Comparison of ENCODE assay signal across 8 cellular contexts in genomic region chr5:95760291-95761191, GRCh38. TPM values are rescaled to one million over a fixed set of nuclear protein-coding genes. Genes with fewer than 3 reads are reported as not detected.
DNase-seq lines count a peak whose midpoint lies in the region; ATAC-seq, FAIRE-seq and TF ChIP-seq lines count a peak whose summit lies in the region.

No MANE protein-coding gene starts in this region.

- H3K27ac ChIP-seq in Karpas-422 (ENCODE audit: low read length) (no peak overlapping the region), vagina (peak overlapping the region; percentile 44)

- peaks cover 32% of the 10 kb centered on the region for H3K4me1 Mint-ChIP-seq in activated naive CD8-positive, alpha-beta T cell treated with anti-CD3 and anti-CD28 coated beads, Interleukin-2, amount 10 ng/mL, durations not matched to agents 7 days and 5 days

- peak overlapping the region; percentile 92 for H3K27ac Mint-ChIP-seq in activated naive CD8-positive, alpha-beta T cell treated with anti-CD3 and anti-CD28 coated beads, Interleukin-2, amount 10 ng/mL, durations not matched to agents 7 days and 5 days

- H3K4me3 ChIP-seq in Karpas-422 (ENCODE audit: low read length) (peak overlapping the region; percentile 19; the same call in 1 of the 2 replicates), vagina (peak overlapping the region; percentile 6 to 16)

- no peaks in the 10 kb centered on the region for H3K9me2 ChIP-seq in Karpas-422 (replicated peaks; ENCODE audit: insufficient read depth, low read length)

- peak; percentile 94 for ATAC-seq in GM21723 (IDR thresholded peaks at IDR 0.05; ENCODE audit: unreplicated experiment)
- peak; percentile 90 for ATAC-seq in activated naive CD8-positive, alpha-beta T cell treated with anti-CD3 and anti-CD28 coated beads, Interleukin-2, amount 10 ng/mL, durations not matched to agents 7 days and 5 days (ENCODE audit: low read depth)
- ATAC-seq in left colon = peak; percentile 48

- no peaks in the 10 kb centered on the region for H3K9me3 Mint-ChIP-seq in activated naive CD8-positive, alpha-beta T cell treated with anti-CD3 and anti-CD28 coated beads, Interleukin-2, amount 10 ng/mL, durations not matched to agents 7 days and 5 days

- H3K4me2 ChIP-seq in Karpas-422 (ENCODE audit: low read depth, low read length, poor library complexity, severe bottlenecking) = peak overlapping the region; percentile 32

- FAIRE-seq in GM12892 (lab: Jason Lieb, UNC) = peak; percentile 93

- no peaks in the 10 kb centered on the region for H4K20me1 ChIP-seq in Karpas-422 (ENCODE audit: insufficient read depth, low read depth, low read length)

- H3K27me3 ChIP-seq in Karpas-422 (ENCODE audit: low read length) (no peaks in the 10 kb centered on the region), vagina (no peaks in the 10 kb centered on the region)

- peaks cover 7% of the 10 kb centered on the region for H3K27me3 Mint-ChIP-seq in activated naive CD8-positive, alpha-beta T cell treated with anti-CD3 and anti-CD28 coated beads, Interleukin-2, amount 10 ng/mL, durations not matched to agents 7 days and 5 days

- peak overlapping the region; percentile 89 for H2AFZ ChIP-seq in Karpas-422 (ENCODE audit: low read length)

- H3K9me3 ChIP-seq in Karpas-422 (ENCODE audit: low read length) (no peaks in the 10 kb centered on the region), vagina (no peaks in the 10 kb centered on the region)

- H3K79me2 ChIP-seq in Karpas-422 (ENCODE audit: low read length) = no peaks in the 10 kb centered on the region

- peak overlapping the region; percentile 8; the same call in 1 of the 2 replicates for H3K9ac ChIP-seq in Karpas-422 (ENCODE audit: low read length)

- H3K4me1 ChIP-seq in Karpas-422 (ENCODE audit: low read length) = peaks cover 13% of the 10 kb centered on the region
- H3K4me1 ChIP-seq in vagina = peaks cover 26% of the 10 kb centered on the region

- intact Hi-C loops in left colon (cut with DNase I, micrococcal nuclease) = no loop called here
- intact Hi-C loops in vagina (cut with DNase I) = no loop called here

- TF ChIP-seq CTCF in vagina (IDR thresholded peaks at IDR 0.05) = no peak

- TF ChIP-seq POLR2A in GM12892 (IDR thresholded peaks at IDR 0.05; ENCODE audit: low read depth, low read length) = no peak
- no peak for TF ChIP-seq POLR2A in vagina (IDR thresholded peaks at IDR 0.05)

- H3K36me3 ChIP-seq in Karpas-422 (ENCODE audit: insufficient read depth, low read length) (no peaks in the 10 kb centered on the region), vagina (peaks cover 0 to 2% of the 10 kb centered on the region in 2 donors)

- DNase-seq in GM12892 (ENCODE audit: insufficient read length) (peak; percentile 11), Karpas-422 (peak; percentile 44), left colon (no peak), vagina (ENCODE audit: extremely low spot score in 2 of 2) (no peak), putamen (ENCODE audit: low spot score) (no peak), islet precursor cell (no peak)
- DNase-seq in activated naive CD8-positive, alpha-beta T cell treated with anti-CD3 and anti-CD28 coated beads, Interleukin-2, amount 10 ng/mL, durations not matched to agents 7 days and 5 days = no peak

- POLR2A ChIA-PET in activated naive CD8-positive, alpha-beta T cell treated with anti-CD3 and anti-CD28 coated beads, Interleukin-2, amount 10 ng/mL, durations not matched to agents 7 days and 5 days (lab: Charles Lee) = interaction anchor here (1.1 kb wide), 1 partner anchor 114 kb away, joined by 5 read pairs; the partner anchor contains the start of gene RFESD

- H3K4me3 Mint-ChIP-seq in activated naive CD8-positive, alpha-beta T cell treated with anti-CD3 and anti-CD28 coated beads, Interleukin-2, amount 10 ng/mL, durations not matched to agents 7 days and 5 days = peak overlapping the region; percentile 78

- no peaks in the 10 kb centered on the region for H3K36me3 Mint-ChIP-seq in activated naive CD8-positive, alpha-beta T cell treated with anti-CD3 and anti-CD28 coated beads, Interleukin-2, amount 10 ng/mL, durations not matched to agents 7 days and 5 days

RNA-seq across cellular contexts. Expression of gene RHOBTB3, which starts 29.4 kb away (rescaled TPM):
- polyA plus RNA-seq in GM12892 (2012; ENCODE audit: missing spikeins) = 2.5 TPM
- total RNA-seq in Karpas-422 (2014; rRNA removed; shearing (Covaris generic); ENCODE audit: low replicate concordance) = 0.97 and 1.5 TPM in 2 replicates
- under 1 TPM; 0.06 to 0.61 TPM for total RNA-seq in activated naive CD8-positive, alpha-beta T cell treated with anti-CD3 and anti-CD28 coated beads, Interleukin-2, amount 10 ng/mL, durations not matched to agents 7 days and 5 days
- total RNA-seq in left colon = 10 to 100 TPM; 49.8 to 54.0 TPM
- total RNA-seq in vagina = 43.2 TPM

Comparison
In these comparisons a context has a peak if more than half of its experiments do, and no peak if none do; other contexts are left out.
1. DNase-seq: peak in GM12892 (single experiment) and Karpas-422 (single experiment); none in activated naive CD8-positive, alpha-beta T cell treated with anti-CD3 and anti-CD28 coated beads, Interleukin-2, amount 10 ng/mL, durations not matched to agents 7 days and 5 days (single experiment), left colon (0 of 2), vagina (0 of 2), putamen (single experiment) and islet precursor cell (single experiment).
2. RNA of gene RHOBTB3, which starts 29.4 kb away (total RNA-seq): 49.8 to 54.0 TPM in left colon and 43.2 TPM in vagina (single experiment); 0.97 to 1.5 TPM in Karpas-422 and 0.06 to 0.61 TPM in activated naive CD8-positive, alpha-beta T cell treated with anti-CD3 and anti-CD28 coated beads, Interleukin-2, amount 10 ng/mL, durations not matched to agents 7 days and 5 days; every median in the first group is over 10 times any median in the second.
3. Peak in every context shown above with its lines, with median percentiles within 50 percentile points of each other: ATAC-seq.